Comparison of ENCODE assay signal across 8 cellular contexts in genomic region chr1:3874736-3875135, GRCh38.
"Had no signal": no experiment of that assay in that cellular context is flagged by ENCODE, and none has a peak within 500 bp of the region (broad histone marks: within the 10 kb centered on the region; RNA-seq: fewer than 3 reads in every experiment).

No MANE protein-coding gene starts in this region.

- FAIRE-seq: K562 had no signal

- DNase-seq: GM23248, GOT3, H7, HCEC 1CT, IMR-90, KG1 had no signal

- H3K4me3 ChIP-seq: GM23248, K562 had no signal

- ATAC-seq: K562 had no signal

- H3K27ac ChIP-seq: GM23248, HL-60 had no signal
